Comparison of ENCODE assay signal across 11 cellular contexts in genomic region chr2:48479923-48480322, GRCh38. TPM values are rescaled to one million over a fixed set of nuclear protein-coding genes. Genes with fewer than 3 reads are reported as not detected.
DNase-seq lines count a peak whose midpoint lies in the region; ATAC-seq and TF ChIP-seq lines count a peak whose summit lies in the region.
"Had no signal": no experiment of that assay in that cellular context is flagged by ENCODE, and none has a peak within 500 bp of the region (broad histone marks: within the 10 kb centered on the region; RNA-seq: fewer than 3 reads in every experiment).

No MANE protein-coding gene starts in this region.

- TF ChIP-seq CTCF in VCaP (conservative IDR thresholded peaks at IDR 0.05) (no peak), thyroid gland (IDR thresholded peaks at IDR 0.05) (no peak)

- H3K36me3 ChIP-seq in thyroid gland, result peaks cover 7 to 33% of the 10 kb centered on the region in 2 donors

- no peak for ATAC-seq in GM21515 (IDR thresholded peaks at IDR 0.05; ENCODE audit: unreplicated experiment)
- ATAC-seq: natural killer cell treated with Interleukin-12 subunit alpha and Interleukin-12 subunit beta and Interleukin-15 and Interleukin-18, amount 100 ng/mL, for 72 hours had no signal

- 71 to 72% methylated on average over 5 of the region's 5 CpGs for WGBS in thyroid gland, 2 donors

- H3K4me3 ChIP-seq in thyroid gland (replicated peaks in 1 of 3), result no peak overlapping the region

- H3K9me3 ChIP-seq in thyroid gland, result no peaks in the 10 kb centered on the region

- intact Hi-C loops in thyroid gland (cut with DNase I), result no loop called here

- H3K4me1 ChIP-seq in thyroid gland, result peaks cover 12 to 21% of the 10 kb centered on the region in 2 donors

- H3K27me3 ChIP-seq in thyroid gland, result no peaks in the 10 kb centered on the region

- H3K27ac ChIP-seq in VCaP, result peak overlapping the region; percentile 69
- peak overlapping the region in 2 of 3 donors; percentile 6 to 69 for H3K27ac ChIP-seq in thyroid gland
- H3K27ac ChIP-seq: KMS-11, RWPE1 had no signal

- peak; percentile 81 for DNase-seq in NCI-H1694 treated with DMSO at 0.1 percent for 48 hours (lab: John Stamatoyannopoulos, UW)
- peak; percentile 33 for DNase-seq in left kidney (ENCODE audit: low read depth, low spot score)
- DNase-seq in thyroid gland, result no peak
- no peak for DNase-seq in GM19240 (ENCODE audit: insufficient read length, low spot score)
- no peak for DNase-seq in hypothalamus (lab: John Stamatoyannopoulos, UW)
- DNase-seq: activated CD8-positive, alpha-beta memory T cell treated with anti-CD3 and anti-CD28 coated beads for 24 hours had no signal

- no peak for TF ChIP-seq POLR2A in thyroid gland (IDR thresholded peaks at IDR 0.05)

RNA-seq across cellular contexts. Expression of gene PPP1R21, which starts 39.4 kb away (rescaled TPM):
- total RNA-seq in thyroid gland, result 100 to 1,000 TPM in 2 of 4 donors, 10 to 100 TPM in 2; 55.0 to 118 (median 86.6) TPM

RNA-seq across cellular contexts. Expression of gene STON1, which starts 50.0 kb away (rescaled TPM):
- 10 to 100 TPM; 11.4 to 29.8 (median 15.3) TPM for total RNA-seq in thyroid gland

Comparison
In these comparisons a context has a peak if more than half of its experiments do, and no peak if none do; other contexts are left out.
1. DNase-seq: peak in NCI-H1694 treated with DMSO at 0.1 percent for 48 hours (single experiment) and left kidney (single experiment); none in thyroid gland (0 of 2), GM19240 (single experiment) and hypothalamus (0 of 51).